Comparison of ENCODE assay signal across 8 cellular contexts in the genomic region with DNA sequence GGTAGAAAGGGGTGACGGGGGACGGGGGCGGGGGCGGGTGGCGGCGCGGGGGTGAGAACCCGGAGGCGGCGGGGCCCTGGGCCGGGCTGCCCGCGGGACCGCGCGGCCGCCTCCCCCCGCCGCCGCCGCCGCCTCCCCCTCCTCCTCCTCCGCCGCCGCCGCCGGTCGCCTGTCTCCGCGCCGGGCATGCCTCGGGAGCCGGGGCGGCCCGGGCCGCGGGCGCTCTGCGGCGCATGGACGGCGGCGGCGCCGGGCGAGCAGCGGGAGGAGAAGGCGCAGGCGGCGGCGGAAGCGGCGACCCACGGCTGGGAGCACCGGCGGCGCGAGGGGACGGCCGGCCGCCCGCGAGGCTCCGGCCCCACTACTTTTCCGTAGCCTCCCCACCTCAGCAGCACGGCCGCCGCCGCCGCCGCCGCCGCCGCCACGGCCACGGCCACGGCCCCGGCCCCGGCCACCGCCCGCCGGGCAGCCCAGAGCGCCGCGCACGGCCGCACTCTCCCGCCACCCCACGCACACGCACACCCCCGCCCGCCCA. TPM values are rescaled to one million over a fixed set of nuclear protein-coding genes. Genes with fewer than 3 reads are reported as not detected.
DNase-seq lines count a peak whose midpoint lies in the region; TF ChIP-seq lines count a peak whose summit lies in the region.

Gene NPAS3 (plus strand): TSS at position 161 of the 535 bp plus-strand sequence.

- H3K9me3 ChIP-seq in esophagus squamous epithelium: no peaks in the 10 kb centered on the region
- no peaks in the 10 kb centered on the region for H3K9me3 ChIP-seq in neural cell (ENCODE audit: low read length)

- H3K27ac ChIP-seq in esophagus squamous epithelium (peak within 1 kb of the TSS; percentile 71 to 94 (median 84)), neural cell (ENCODE audit: low read length) (no peak within 1 kb of the TSS)

- no peaks in the 10 kb centered on the region for H3K9me3 Mint-ChIP-seq in activated naive CD4-positive, alpha-beta T cell treated with anti-CD3 and anti-CD28 coated beads, Interleukin-2, amount 50 U/mL, for 24 hours

- no peaks in the 10 kb centered on the region for H3F3A ChIP-seq in neural cell (ENCODE audit: insufficient read depth, low read length, poor library complexity, severe bottlenecking)

- H3K27me3 ChIP-seq in esophagus squamous epithelium (peaks cover 0 to 62% (median 3%) of the 10 kb centered on the region in 4 donors), neural cell (ENCODE audit: insufficient read depth, low read depth, low read length) (peaks cover 27% of the 10 kb centered on the region)

- WGBS in esophagus squamous epithelium, 2 donors: no CpG with 5 or more reads among the region's 92 CpGs

- no peaks in the 10 kb centered on the region for H3K9me2 ChIP-seq in neural cell (ENCODE audit: insufficient read depth, low read length)

- TF ChIP-seq CTCF in esophagus squamous epithelium (IDR thresholded peaks at IDR 0.05): no peak
- no peak for TF ChIP-seq CTCF in neural cell (IDR thresholded peaks at IDR 0.05; ENCODE audit: poor library complexity, severe bottlenecking)

- intact Hi-C loops in esophagus squamous epithelium (cut with DNase I): no loop called here

- H3K4me1 Mint-ChIP-seq in activated naive CD4-positive, alpha-beta T cell treated with anti-CD3 and anti-CD28 coated beads, Interleukin-2, amount 50 U/mL, for 24 hours: peaks cover 19% of the 10 kb centered on the region

- H3K36me3 ChIP-seq in esophagus squamous epithelium (no peaks in the 10 kb centered on the region), neural cell (ENCODE audit: insufficient read depth, low read length) (no peaks in the 10 kb centered on the region)

- no peak for TF ChIP-seq POLR2A in esophagus squamous epithelium (IDR thresholded peaks at IDR 0.05)

- TF ChIP-seq EP300 in neural cell (conservative IDR thresholded peaks at IDR 0.05; ENCODE audit: poor library complexity, severe bottlenecking): no peak

- H3K9ac ChIP-seq in neural cell (ENCODE audit: low read length): peak within 1 kb of the TSS; percentile 66

- H3K79me2 ChIP-seq in neural cell (replicated peaks; ENCODE audit: insufficient read depth, low read length): peaks cover 51% of the 10 kb centered on the region

- peaks cover 50% of the 10 kb centered on the region for H3K27me3 Mint-ChIP-seq in activated naive CD4-positive, alpha-beta T cell treated with anti-CD3 and anti-CD28 coated beads, Interleukin-2, amount 50 U/mL, for 24 hours

- H3K36me3 Mint-ChIP-seq in activated naive CD4-positive, alpha-beta T cell treated with anti-CD3 and anti-CD28 coated beads, Interleukin-2, amount 50 U/mL, for 24 hours: peaks cover 4% of the 10 kb centered on the region

- H4K20me1 ChIP-seq in neural cell (ENCODE audit: insufficient read depth): no peaks in the 10 kb centered on the region

- no peak within 1 kb of the TSS for H3K4me2 ChIP-seq in neural cell (ENCODE audit: low read length)

- peak within 1 kb of the TSS; percentile 32 to 81 (median 62) for H3K4me3 ChIP-seq in esophagus squamous epithelium
- peak within 1 kb of the TSS; percentile 73 for H3K4me3 ChIP-seq in neural cell (ENCODE audit: low read length)

- peak within 1 kb of the TSS; percentile 81 for H3K27ac Mint-ChIP-seq in activated naive CD4-positive, alpha-beta T cell treated with anti-CD3 and anti-CD28 coated beads, Interleukin-2, amount 50 U/mL, for 24 hours

- peaks cover 3 to 41% (median 17%) of the 10 kb centered on the region in 3 donors for H3K4me1 ChIP-seq in esophagus squamous epithelium

- no peak for TF ChIP-seq RAD21 in neural cell (conservative IDR thresholded peaks at IDR 0.05)

- H3K4me3 Mint-ChIP-seq in activated naive CD4-positive, alpha-beta T cell treated with anti-CD3 and anti-CD28 coated beads, Interleukin-2, amount 50 U/mL, for 24 hours: peak within 1 kb of the TSS; percentile 92

- no peak within 1 kb of the TSS for H2AFZ ChIP-seq in neural cell (ENCODE audit: low read depth, low read length)

- DNase-seq in activated naive CD4-positive, alpha-beta T cell treated with Interleukin-2 at 50 U/mL for 16 hours: no peak
- DNase-seq in RPMI7951 (ENCODE audit: low read depth) (peak; percentile 15), esophagus squamous epithelium (lab: John Stamatoyannopoulos, UW) (no peak), DMS153 (lab: John Stamatoyannopoulos, UW) (no peak), MV-4-11 (lab: John Stamatoyannopoulos, UW) (no peak), DMS114 treated with DMSO at 0.1 percent for 48 hours (lab: John Stamatoyannopoulos, UW; ENCODE audit: unreplicated experiment) (no peak)

TF ChIP-seq in neural cell, 6 proteins besides CTCF, POLR2A, EP300 and RAD21:
- TF ChIP-seq REST (IDR thresholded peaks at IDR 0.05; ENCODE audit: borderline replicate concordance): no peak
TF ChIP-seq in neural cell: peak in this region for 0.

RNA-seq across cellular contexts. Expression of gene NPAS3, which starts in this region (rescaled TPM):
- 0.29 and 0.48 TPM in 2 replicates for total RNA-seq in RPMI7951 (2014; rRNA removed; shearing (Covaris generic))
- 1 to 10 TPM in 1 of 4 donors, under 1 TPM in 2, not detected in 1; 0.13 to 1.1 (median 0.47) TPM for total RNA-seq in esophagus squamous epithelium
- polyA plus RNA-seq in neural cell: 0.64 and 1.3 TPM in 2 replicates
- 6.7 and 7.3 TPM in 2 replicates for polyA minus RNA-seq in neural cell

Comparison
In these comparisons a context has a peak if more than half of its experiments do, and no peak if none do; other contexts are left out.
1. Peak in DNase-seq in RPMI7951; RNA of the gene not detected or under 1 TPM.